ENCODE assay signal across 8 cellular contexts in the genomic region with DNA sequence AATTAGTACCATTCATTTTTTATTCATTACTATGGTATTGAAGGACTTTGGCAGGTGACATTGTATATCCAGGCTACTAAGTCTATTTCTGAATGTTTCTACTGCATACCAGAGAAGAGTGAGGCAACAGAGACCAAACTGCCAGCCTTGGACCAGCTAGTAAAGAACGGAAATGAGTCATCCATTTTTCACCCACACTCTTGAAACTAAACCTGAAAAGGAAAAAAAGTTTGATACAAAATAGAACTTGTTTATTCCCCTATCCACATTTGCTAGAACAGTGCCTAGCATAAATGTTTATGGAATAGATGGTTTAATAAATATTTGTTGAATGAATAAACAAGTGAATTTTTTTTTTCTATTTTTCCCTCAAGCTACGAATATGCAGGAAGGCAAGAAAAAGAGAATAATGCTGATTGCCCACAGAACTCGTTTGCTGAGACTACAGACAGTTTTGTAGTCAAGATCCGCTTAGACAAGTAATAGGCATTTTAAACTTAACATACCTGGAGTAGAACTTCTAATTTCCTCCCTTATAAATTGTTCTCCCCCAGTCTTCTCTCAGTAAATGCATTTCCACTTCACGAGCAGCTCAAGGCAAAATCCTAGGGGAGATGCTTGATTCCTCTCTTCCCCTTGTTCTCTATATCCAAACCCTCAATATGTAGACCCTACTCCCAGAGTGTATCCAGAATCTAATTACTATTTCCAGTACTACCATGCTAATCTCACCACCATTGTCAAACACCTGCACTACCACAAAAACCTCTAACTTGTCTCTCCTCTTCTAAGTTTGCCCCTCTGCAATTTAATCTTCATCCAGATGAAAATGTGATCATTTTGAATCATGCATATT.
DNase-seq lines count a peak whose midpoint lies in the region; ATAC-seq, FAIRE-seq and TF ChIP-seq lines count a peak whose summit lies in the region.

No MANE protein-coding gene starts in this region.

- no peak for TF ChIP-seq CTCF in CD4-positive, alpha-beta T cell (IDR thresholded peaks at IDR 0.05)
- no peak for TF ChIP-seq CTCF in natural killer cell (IDR thresholded peaks at IDR 0.05)
- TF ChIP-seq CTCF in Caco-2 (IDR thresholded peaks at IDR 0.05; ENCODE audit: insufficient read depth in 1 of 2, low read depth in 1 of 2, low read length in 1 of 2, severe bottlenecking in 1 of 2, unreplicated experiment in 1 of 2), result no peak

- H3K9me3 ChIP-seq in CD4-positive, alpha-beta T cell (ENCODE audit: control insufficient read depth, low read length), result no peaks in the 10 kb centered on the region
- H3K9me3 ChIP-seq in T-helper 17 cell (ENCODE audit: control insufficient read depth, low read length, poor library complexity, severe bottlenecking) (no peaks in the 10 kb centered on the region), Caco-2 (no peaks in the 10 kb centered on the region)

- H3K27ac ChIP-seq in CD4-positive, alpha-beta T cell (ENCODE audit: low read depth, low read length), result peak overlapping the region; percentile 11

- H3K4me1 Mint-ChIP-seq in CD4-positive, alpha-beta T cell (ENCODE audit: low read depth), result peaks cover 39% of the 10 kb centered on the region
- peaks cover 24% of the 10 kb centered on the region for H3K4me1 Mint-ChIP-seq in T-helper 17 cell
- H3K4me1 Mint-ChIP-seq in natural killer cell, result peaks cover 42 to 44% of the 10 kb centered on the region in 2 donors
- H3K4me1 Mint-ChIP-seq in Caco-2 (ENCODE audit: low read depth, unreplicated experiment), result no peaks in the 10 kb centered on the region

- FAIRE-seq in colon (lab: Jason Lieb, UNC), result peak; percentile 33

- peak overlapping the region; percentile 60 for H3K27ac Mint-ChIP-seq in CD4-positive, alpha-beta T cell
- H3K27ac Mint-ChIP-seq in T-helper 17 cell, result peak overlapping the region; percentile 78
- H3K27ac Mint-ChIP-seq in natural killer cell, result peak overlapping the region; percentile 67 to 75
- H3K27ac Mint-ChIP-seq in Caco-2 (ENCODE audit: unreplicated experiment), result no peak overlapping the region

- intact Hi-C loops in CD4-positive, alpha-beta T cell (cut with DNase I, micrococcal nuclease), result loop anchor here in 1 of 2 experiments (2.0 to 5.0 kb wide), 2 partner anchors 41 to 146 kb away; a partner anchor contains a TSS
- intact Hi-C loops in natural killer cell (cut with micrococcal nuclease), result loop anchor here (2.0 to 5.0 kb wide), 4 partner anchors 47 to 504 kb away; a partner anchor contains a TSS
- intact Hi-C loops in Caco-2 (cut with micrococcal nuclease; ENCODE audit: unreplicated experiment), result no loop called here

- no peak overlapping the region for H3K4me3 ChIP-seq in Caco-2 (ENCODE audit: low read depth, low read length)

- no TSS peak for BruUV-seq in Caco-2 (replicated peaks; lab: Mats Ljungman, UMichigan)

- no peaks in the 10 kb centered on the region for H3K36me3 ChIP-seq in Caco-2 (ENCODE audit: control insufficient read depth, insufficient read depth, low read length)

- POLR2A ChIA-PET in CD4-positive, alpha-beta T cell (lab: Charles Lee), result interaction anchor here (0.6 to 1.6 kb wide), 5 partner anchors 15 to 168 kb away, joined by 3 to 4 read pairs (median 3); no protein-coding TSS in a partner anchor
- POLR2A ChIA-PET in Caco-2 (lab: Charles Lee), result no interaction called here

- no peaks in the 10 kb centered on the region for H3K4me1 ChIP-seq in Caco-2

- no peaks in the 10 kb centered on the region for H3K9me3 Mint-ChIP-seq in CD4-positive, alpha-beta T cell
- H3K9me3 Mint-ChIP-seq in natural killer cell (peaks cover 0 to 2% of the 10 kb centered on the region in 2 donors), Caco-2 (ENCODE audit: unreplicated experiment) (no peaks in the 10 kb centered on the region)

- H3K27me3 Mint-ChIP-seq in CD4-positive, alpha-beta T cell, result no peaks in the 10 kb centered on the region
- no peaks in the 10 kb centered on the region for H3K27me3 Mint-ChIP-seq in T-helper 17 cell
- no peaks in the 10 kb centered on the region for H3K27me3 Mint-ChIP-seq in natural killer cell (ENCODE audit: low read depth in 2 of 2)
- H3K27me3 Mint-ChIP-seq in Caco-2 (ENCODE audit: insufficient read depth, unreplicated experiment), result peaks cover 4% of the 10 kb centered on the region

- CTCF ChIA-PET in CD4-positive, alpha-beta T cell (lab: Charles Lee), result interaction anchor here (0.5 kb wide), 1 partner anchor 24 kb away, joined by 3 read pairs; no protein-coding TSS in a partner anchor
- CTCF ChIA-PET in Caco-2 (lab: Charles Lee), result no interaction called here

- DNase-seq in CD4-positive, alpha-beta T cell, result peak in 7 of 10 experiments; percentile 5 to 24 (median 14)
- DNase-seq in T-helper 17 cell (peak in 1 of 3 donors; percentile 4), natural killer cell (peak; percentile 19), Caco-2 (no peak), NCI-H2196 treated with DMSO at 0.1 percent for 48 hours (lab: John Stamatoyannopoulos, UW; ENCODE audit: unreplicated experiment) (no peak)

- no peaks in the 10 kb centered on the region for H3K36me3 Mint-ChIP-seq in CD4-positive, alpha-beta T cell (ENCODE audit: low read depth)
- H3K36me3 Mint-ChIP-seq in T-helper 17 cell (ENCODE audit: low read depth) (no peaks in the 10 kb centered on the region), natural killer cell (no peaks in the 10 kb centered on the region), Caco-2 (ENCODE audit: insufficient read depth, unreplicated experiment) (no peaks in the 10 kb centered on the region)

- ATAC-seq in CD4-positive, alpha-beta T cell (ENCODE audit: poor library complexity), result peak; percentile 79
- ATAC-seq in GM19455 (IDR thresholded peaks at IDR 0.05; ENCODE audit: unreplicated experiment) (peak; percentile 75), HG03469 (IDR thresholded peaks at IDR 0.05; ENCODE audit: unreplicated experiment) (peak; percentile 64), T-helper 17 cell (peak; percentile 90), natural killer cell (peak; percentile 86 to 94 (median 86))

- peak overlapping the region; percentile 55 for H3K4me3 Mint-ChIP-seq in CD4-positive, alpha-beta T cell
- H3K4me3 Mint-ChIP-seq in T-helper 17 cell (peak overlapping the region; percentile 56), natural killer cell (peak overlapping the region; percentile 54), Caco-2 (ENCODE audit: unreplicated experiment) (no peak overlapping the region)

- H3K27me3 ChIP-seq in CD4-positive, alpha-beta T cell (ENCODE audit: control insufficient read depth, insufficient read depth, low read length), result no peaks in the 10 kb centered on the region
- H3K27me3 ChIP-seq in Caco-2 (replicated peaks; ENCODE audit: control insufficient read depth, insufficient read depth, low read length), result no peaks in the 10 kb centered on the region

Comparison
In these comparisons a context has a peak if more than half of its experiments do, and no peak if none do; other contexts are left out.
1. DNase-seq: peak in CD4-positive, alpha-beta T cell (7 of 10) and natural killer cell (single experiment); none in Caco-2 (0 of 2) and NCI-H2196 treated with DMSO at 0.1 percent for 48 hours (single experiment).
2. Peak in every context shown above with its lines, with median percentiles within 50 percentile points of each other: ATAC-seq.